8 cellular contexts compared by ENCODE assay signal in the genomic region with DNA sequence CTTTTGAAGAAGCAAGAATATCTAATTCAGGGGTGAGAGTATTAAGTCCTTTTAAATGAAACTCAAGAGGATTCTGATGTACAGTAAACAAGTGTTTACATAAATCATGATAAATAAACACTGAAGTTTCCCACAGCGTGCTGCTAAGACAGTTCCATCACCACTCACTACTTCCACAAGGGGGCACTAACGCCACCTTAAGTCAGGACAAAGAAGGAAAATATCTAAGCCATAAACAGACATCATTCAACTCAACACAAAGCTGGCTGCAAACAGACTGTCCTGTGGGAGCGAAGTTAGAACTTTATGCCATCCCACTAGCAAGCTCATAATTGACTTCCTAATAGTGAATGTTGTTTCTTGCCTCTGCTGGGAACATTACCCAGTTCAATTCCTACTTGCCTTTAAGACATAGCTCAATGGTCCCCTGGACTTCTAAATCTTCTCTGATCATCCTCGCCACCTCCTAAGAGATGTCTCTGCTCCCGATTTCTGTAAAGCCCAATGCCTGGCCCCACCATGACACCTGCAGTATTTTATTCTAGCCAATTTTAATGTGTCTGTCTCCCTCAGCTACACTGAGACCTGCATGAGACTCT. TPM values are rescaled to one million over a fixed set of nuclear protein-coding genes. Genes with fewer than 3 reads are reported as not detected.
A peak's percentile ranks its signal among the peaks of the same experiment; 100 is the strongest.
DNase-seq lines count a peak whose midpoint lies in the region; ATAC-seq and TF ChIP-seq lines count a peak whose summit lies in the region.

No MANE protein-coding gene starts in this region.

- peak; percentile 28 to 82 (median 57) for DNase-seq in CD4-positive, CD25-positive, alpha-beta regulatory T cell
- DNase-seq in HL-60 (ENCODE audit: low read depth in 1 of 2, low spot score in 1 of 2) (peak; percentile 20 to 45), NT2/D1 (ENCODE audit: low read depth, low spot score) (peak; percentile 83), erythroblast (lab: John Stamatoyannopoulos, UW) (peak; percentile 69 to 86), substantia nigra (lab: John Stamatoyannopoulos, UW) (peak in 33 of 49 donors; percentile 3 to 74 (median 33))
- DNase-seq in activated CD8-positive, alpha-beta memory T cell treated with anti-CD3 and anti-CD28 coated beads, Interleukin-2, amount 50 U/mL, for 24 hours (ENCODE audit: extremely low read depth): peak; percentile 12
- peak; percentile 66 for DNase-seq in natural killer cell treated with Interleukin-12 subunit alpha and Interleukin-12 subunit beta and Interleukin-15 and Interleukin-18, amount 100 ng/mL, for 72 hours (ENCODE audit: low spot score)

- no peaks in the 10 kb centered on the region for H3K4me1 ChIP-seq in CD4-positive, CD25-positive, alpha-beta regulatory T cell (ENCODE audit: control insufficient read depth, insufficient read depth, low read length, poor library complexity, severe bottlenecking)
- no peaks in the 10 kb centered on the region for H3K4me1 ChIP-seq in NT2/D1 (ENCODE audit: insufficient read depth, insufficient read length)

- peak; percentile 69 for TF ChIP-seq CTCF in HL-60 (IDR thresholded peaks at IDR 0.05; ENCODE audit: insufficient read depth, low read length)

- TF ChIP-seq POLR2A in erythroblast (IDR thresholded peaks at IDR 0.05; ENCODE audit: low read length): no peak

- H3K36me3 ChIP-seq in CD4-positive, CD25-positive, alpha-beta regulatory T cell (ENCODE audit: control insufficient read depth, insufficient read depth, low read length): no peaks in the 10 kb centered on the region
- peaks cover 69% of the 10 kb centered on the region for H3K36me3 ChIP-seq in NT2/D1 (ENCODE audit: insufficient read depth, insufficient read length, low read length)

- H3K36me3 Mint-ChIP-seq in CD4-positive, CD25-positive, alpha-beta regulatory T cell: no peaks in the 10 kb centered on the region
- H3K36me3 Mint-ChIP-seq in natural killer cell treated with Interleukin-12 subunit alpha and Interleukin-12 subunit beta and Interleukin-15 and Interleukin-18, amount 100 ng/mL, for 72 hours: no peaks in the 10 kb centered on the region

- no peaks in the 10 kb centered on the region for H3K9me3 Mint-ChIP-seq in CD4-positive, CD25-positive, alpha-beta regulatory T cell
- no peaks in the 10 kb centered on the region for H3K9me3 Mint-ChIP-seq in natural killer cell treated with Interleukin-12 subunit alpha and Interleukin-12 subunit beta and Interleukin-15 and Interleukin-18, amount 100 ng/mL, for 72 hours

- H3K4me3 Mint-ChIP-seq in CD4-positive, CD25-positive, alpha-beta regulatory T cell: no peak overlapping the region
- no peak overlapping the region for H3K4me3 Mint-ChIP-seq in natural killer cell treated with Interleukin-12 subunit alpha and Interleukin-12 subunit beta and Interleukin-15 and Interleukin-18, amount 100 ng/mL, for 72 hours

- ATAC-seq in CD4-positive, CD25-positive, alpha-beta regulatory T cell (ENCODE audit: low read depth in 2 of 2): peak in 1 of 2 donors; percentile 55
- ATAC-seq in GM19328 (IDR thresholded peaks at IDR 0.05; ENCODE audit: unreplicated experiment): peak; percentile 63
- peak in 1 of 2 donors; percentile 59 for ATAC-seq in natural killer cell treated with Interleukin-12 subunit alpha and Interleukin-12 subunit beta and Interleukin-15 and Interleukin-18, amount 100 ng/mL, for 72 hours

- H3K9me3 ChIP-seq in CD4-positive, CD25-positive, alpha-beta regulatory T cell (ENCODE audit: control insufficient read depth in 2 of 2, low read length in 2 of 2): no peaks in the 10 kb centered on the region
- H3K9me3 ChIP-seq in NT2/D1 (ENCODE audit: insufficient read depth, low read length): no peaks in the 10 kb centered on the region

- no peak overlapping the region for H3K9ac ChIP-seq in NT2/D1 (ENCODE audit: insufficient read length, low read depth)

- peaks cover 5% of the 10 kb centered on the region for H3K27me3 Mint-ChIP-seq in CD4-positive, CD25-positive, alpha-beta regulatory T cell
- H3K27me3 Mint-ChIP-seq in natural killer cell treated with Interleukin-12 subunit alpha and Interleukin-12 subunit beta and Interleukin-15 and Interleukin-18, amount 100 ng/mL, for 72 hours: no peaks in the 10 kb centered on the region

- no peak overlapping the region for H3K27ac ChIP-seq in CD4-positive, CD25-positive, alpha-beta regulatory T cell (ENCODE audit: insufficient read depth, low read length, poor library complexity, severe bottlenecking)
- no peak overlapping the region for H3K27ac ChIP-seq in HL-60 (replicated peaks)
- H3K27ac ChIP-seq in substantia nigra (ENCODE audit: low read depth, low read length, poor library complexity, severe bottlenecking): no peak overlapping the region

- no peak overlapping the region for H3K4me3 ChIP-seq in CD4-positive, CD25-positive, alpha-beta regulatory T cell (ENCODE audit: low read depth, low read length)
- H3K4me3 ChIP-seq in HL-60 (replicated peaks; ENCODE audit: insufficient read depth, low read length) (no peak overlapping the region), NT2/D1 (ENCODE audit: insufficient read length, low read depth) (no peak overlapping the region)

- H3K27me3 ChIP-seq in CD4-positive, CD25-positive, alpha-beta regulatory T cell (ENCODE audit: control insufficient read depth, insufficient read depth, low read length): no peaks in the 10 kb centered on the region
- H3K27me3 ChIP-seq in HL-60 (ENCODE audit: insufficient read depth, poor library complexity, severe bottlenecking) (no peaks in the 10 kb centered on the region), NT2/D1 (ENCODE audit: insufficient read depth, insufficient read length) (no peaks in the 10 kb centered on the region)

- H3K27ac Mint-ChIP-seq in CD4-positive, CD25-positive, alpha-beta regulatory T cell: no peak overlapping the region
- H3K27ac Mint-ChIP-seq in natural killer cell treated with Interleukin-12 subunit alpha and Interleukin-12 subunit beta and Interleukin-15 and Interleukin-18, amount 100 ng/mL, for 72 hours: no peak overlapping the region

- H3K4me1 Mint-ChIP-seq in CD4-positive, CD25-positive, alpha-beta regulatory T cell: no peaks in the 10 kb centered on the region
- no peaks in the 10 kb centered on the region for H3K4me1 Mint-ChIP-seq in natural killer cell treated with Interleukin-12 subunit alpha and Interleukin-12 subunit beta and Interleukin-15 and Interleukin-18, amount 100 ng/mL, for 72 hours (ENCODE audit: low read depth in 2 of 2)

RNA-seq across cellular contexts. Expression of gene MRPL44, which starts 36.5 kb away (rescaled TPM):
- total RNA-seq in CD4-positive, CD25-positive, alpha-beta regulatory T cell: 27.4 TPM
- 10 to 100 TPM; 36.6 to 46.5 (median 41.8) TPM for polyA plus RNA-seq in CD4-positive, CD25-positive, alpha-beta regulatory T cell
- 10 to 100 TPM; 29.0 to 29.1 TPM for total RNA-seq in natural killer cell treated with Interleukin-12 subunit alpha and Interleukin-12 subunit beta and Interleukin-15 and Interleukin-18, amount 100 ng/mL, for 72 hours

RNA-seq across cellular contexts. Expression of gene SERPINE2, which starts 45.4 kb away (rescaled TPM):
- total RNA-seq in CD4-positive, CD25-positive, alpha-beta regulatory T cell: 1.5 TPM
- 1 to 10 TPM in 3 of 4 donors, under 1 TPM in 1; 0.85 to 1.8 (median 1.5) TPM for polyA plus RNA-seq in CD4-positive, CD25-positive, alpha-beta regulatory T cell
- total RNA-seq in natural killer cell treated with Interleukin-12 subunit alpha and Interleukin-12 subunit beta and Interleukin-15 and Interleukin-18, amount 100 ng/mL, for 72 hours: 1 to 10 TPM; 1.2 to 2.6 TPM

RNA-seq across cellular contexts. Expression of gene WDFY1, which starts 48.6 kb away (rescaled TPM):
- total RNA-seq in CD4-positive, CD25-positive, alpha-beta regulatory T cell: 67.1 TPM
- 10 to 100 TPM; 24.9 to 37.7 (median 26.0) TPM for polyA plus RNA-seq in CD4-positive, CD25-positive, alpha-beta regulatory T cell
- 10 to 100 TPM; 12.0 to 20.3 TPM for total RNA-seq in natural killer cell treated with Interleukin-12 subunit alpha and Interleukin-12 subunit beta and Interleukin-15 and Interleukin-18, amount 100 ng/mL, for 72 hours

Comparison
In these comparisons a context has a peak if more than half of its experiments do, and no peak if none do; other contexts are left out.
1. DNase-seq: peak in every context shown above with its lines; median percentile 83 in NT2/D1; 78 in erythroblast; 66 in natural killer cell treated with Interleukin-12 subunit alpha and Interleukin-12 subunit beta and Interleukin-15 and Interleukin-18, amount 100 ng/mL, for 72 hours; 57 in CD4-positive, CD25-positive, alpha-beta regulatory T cell; 33 in substantia nigra; 32 in HL-60; 12 in activated CD8-positive, alpha-beta memory T cell treated with anti-CD3 and anti-CD28 coated beads, Interleukin-2, amount 50 U/mL, for 24 hours.